ENCODE assay signal across 6 cellular contexts in the genomic region with DNA sequence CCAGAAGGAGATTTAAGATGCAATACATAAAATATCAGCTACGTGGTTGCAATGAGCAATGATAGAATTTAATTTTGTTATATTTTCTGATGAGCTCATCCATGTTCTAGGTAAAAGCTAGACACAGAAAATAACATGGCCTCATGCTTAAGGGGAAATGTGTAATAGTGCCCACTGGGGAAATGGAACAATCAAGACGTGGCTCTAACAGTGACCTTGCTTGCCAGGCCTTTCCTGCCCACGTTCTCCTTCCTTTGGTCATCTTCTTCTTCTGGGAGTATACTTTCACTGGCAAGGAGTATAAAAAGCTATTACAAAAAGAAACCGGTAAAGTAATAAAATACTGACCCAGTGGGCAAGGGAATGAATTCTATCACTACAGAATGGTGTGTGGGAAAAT.
"Had no signal": no experiment of that assay in that cellular context is flagged by ENCODE, and none has a peak within 500 bp of the region (broad histone marks: within the 10 kb centered on the region; RNA-seq: fewer than 3 reads in every experiment).

No MANE protein-coding gene starts in this region.

- H3K27ac ChIP-seq: HL-60 had no signal

- H3K4me3 ChIP-seq: K562 had no signal

- ATAC-seq: HepG2, K562 had no signal

- FAIRE-seq: HepG2, HTR-8/SVneo, K562 had no signal

- DNase-seq: IMR-90, KBM-7 had no signal
